Comparison of ENCODE assay signal across 4 cellular contexts in the genomic region with DNA sequence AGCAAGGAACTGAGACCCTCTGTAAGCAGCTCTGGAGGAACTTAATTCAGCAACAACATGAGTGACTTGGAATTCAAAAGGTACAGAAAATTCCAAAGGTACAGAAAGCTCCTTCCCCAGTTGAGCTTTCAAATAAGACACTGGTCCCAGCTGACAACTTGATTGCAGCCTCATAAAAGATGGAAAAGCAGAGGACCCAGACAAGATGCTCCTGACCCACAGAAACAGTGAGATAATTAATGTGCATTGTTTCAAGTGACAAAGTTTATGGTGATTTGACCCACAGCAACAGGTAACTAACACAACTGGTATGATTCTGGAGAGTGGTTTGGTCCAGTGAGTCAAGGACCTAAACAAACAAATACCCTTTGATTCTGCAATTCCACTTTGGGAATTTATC.
"Had no signal": no experiment of that assay in that cellular context is flagged by ENCODE, and none has a peak within 500 bp of the region (broad histone marks: within the 10 kb centered on the region; RNA-seq: fewer than 3 reads in every experiment).

No MANE protein-coding gene starts in this region.

- H3K4me1 ChIP-seq: HAP-1 had no signal

- H3K4me3 ChIP-seq: GM23248, GM23338, HAP-1 had no signal

- H3K27ac ChIP-seq: GM23248 had no signal

- H3K9me3 ChIP-seq: HAP-1 had no signal

- H3K36me3 ChIP-seq: HAP-1 had no signal

- ATAC-seq: GM23338, HCT116 had no signal
